ENCODE assay signal across 8 cellular contexts in genomic region chr6:101114703-101115102, GRCh38.
A peak's percentile ranks its signal among the peaks of the same experiment; 100 is the strongest.
DNase-seq lines count a peak whose midpoint lies in the region; ATAC-seq, FAIRE-seq and TF ChIP-seq lines count a peak whose summit lies in the region.

No MANE protein-coding gene starts in this region.

- H2AFZ ChIP-seq in GM12878 (ENCODE audit: control insufficient read depth, low read depth, low read length) = no peak overlapping the region

- POLR2A ChIA-PET in GM12878 (lab: Charles Lee) = no interaction called here

- H3K36me3 ChIP-seq in GM12878 (ENCODE audit: control insufficient read depth in 2 of 2, insufficient read depth in 2 of 2, low read length in 1 of 2) (no peaks in the 10 kb centered on the region), liver (ENCODE audit: control insufficient read depth in 4 of 4, insufficient read depth in 3 of 4, low read depth in 1 of 4, low read length in 3 of 4) (no peaks in the 10 kb centered on the region)

- no peak overlapping the region for H3K4me2 ChIP-seq in GM12878 (ENCODE audit: control insufficient read depth, insufficient read depth)

- DNase-seq in GM04503 (ENCODE audit: low read depth) (peak; percentile 12), NCI-H2227 (lab: John Stamatoyannopoulos, UW; ENCODE audit: unreplicated experiment) (peak; percentile 53), GM12878 (ENCODE audit: low read depth, low spot score) (no peak), GM19238 (ENCODE audit: insufficient read length, low spot score) (no peak)

- TF ChIP-seq EP300 in GM12878 (IDR thresholded peaks at IDR 0.05; ENCODE audit: borderline replicate concordance in 1 of 2, control insufficient read depth in 1 of 2, low read depth in 2 of 2, low read length in 2 of 2) = no peak

- intact Hi-C loops in GM12878 (cut with micrococcal nuclease; ENCODE audit: unreplicated experiment) = loop anchor here (2.0 kb wide), 1 partner anchor 112 kb away; no protein-coding TSS in a partner anchor

- WGBS in GM12878 (ENCODE audit: insufficient coverage, insufficient replicate concordance, low lambda C conversion rate, missing lambda C conversion rate) = 0% methylated on average over 1 of the region's 1 CpG
- WGBS in liver = 3% methylated on average over 1 of the region's 1 CpG

- H3K9ac ChIP-seq in GM12878 (ENCODE audit: control insufficient read depth, insufficient read depth, low read length) (no peak overlapping the region), liver (ENCODE audit: low read depth in 1 of 2, low read length in 2 of 2) (no peak overlapping the region)

- no peaks in the 10 kb centered on the region for H3K79me2 ChIP-seq in GM12878 (ENCODE audit: control insufficient read depth, insufficient read depth, low read length)

- no peak overlapping the region for H3K4me3 ChIP-seq in GM12878
- no peak overlapping the region for H3K4me3 ChIP-seq in liver (ENCODE audit: low read depth in 1 of 3, low read length in 3 of 3)

- no TSS peak for BruUV-seq in GM12878 (replicated peaks; lab: Mats Ljungman, UMichigan)

- ATAC-seq in HG03135 (IDR thresholded peaks at IDR 0.05; ENCODE audit: unreplicated experiment) (peak; percentile 52), GM12878 (peak; percentile 84), GM18498 (IDR thresholded peaks at IDR 0.05; ENCODE audit: unreplicated experiment) (no peak), HG02970 (IDR thresholded peaks at IDR 0.05; ENCODE audit: low FRiP score, unreplicated experiment) (no peak)

- TF ChIP-seq CTCF in GM12878 (IDR thresholded peaks at IDR 0.05 in 2 of 3, conservative IDR thresholded peaks at IDR 0.05 in 1 of 3; ENCODE audit: control insufficient read depth in 2 of 3, extremely low read depth in 1 of 3, insufficient read depth in 1 of 3, low read depth in 3 of 3, low read length in 3 of 3) = peak; percentile 35 to 63 (median 44); a peak in 4 of 6 replicates
- TF ChIP-seq CTCF in liver (IDR thresholded peaks at IDR 0.05; ENCODE audit: low read depth, low read length, missing input control) = peak; percentile 25

- no peaks in the 10 kb centered on the region for H4K20me1 ChIP-seq in GM12878 (ENCODE audit: control insufficient read depth, insufficient read depth)

- SMC1A ChIA-PET in GM12878 (lab: Charles Lee; ENCODE audit: uncharacterized antibody, unreplicated experiment) = interaction anchor here (1.4 kb wide), 2 partner anchors 35 to 112 kb away, joined by 3 to 5 read pairs; no protein-coding TSS in a partner anchor

- H3K9me3 ChIP-seq in GM12878 (replicated peaks; ENCODE audit: control insufficient read depth, insufficient read depth, low read length) = no peaks in the 10 kb centered on the region
- H3K9me3 ChIP-seq in liver (ENCODE audit: control insufficient read depth in 4 of 4, low read length in 3 of 4) = no peaks in the 10 kb centered on the region

- H3K4me1 ChIP-seq in GM12878 (ENCODE audit: control insufficient read depth, insufficient read depth, low read length) (no peaks in the 10 kb centered on the region), liver (ENCODE audit: control insufficient read depth in 4 of 4, insufficient read depth in 4 of 4, low read length in 3 of 4) (peaks cover 0 to 1% (median 0%) of the 10 kb centered on the region in 4 donors)

- 0 out of 4 replicates have a peak, but pooled peaks cover 0 to 1% of the 10 kb centered on the region in 2 experiments for H3K27me3 ChIP-seq in GM12878 (replicated peaks in 1 of 2; ENCODE audit: control insufficient read depth in 2 of 2, insufficient read depth in 2 of 2, low read length in 1 of 2)
- no peaks in the 10 kb centered on the region for H3K27me3 ChIP-seq in liver (ENCODE audit: control insufficient read depth in 4 of 4, insufficient read depth in 4 of 4, low read length in 3 of 4)

- TF ChIP-seq RAD21 in GM12878 (IDR thresholded peaks at IDR 0.05; ENCODE audit: insufficient read depth, low read depth, low read length) = peak; percentile 50
- peak; percentile 73 to 86 for TF ChIP-seq RAD21 in liver (IDR thresholded peaks at IDR 0.05)

- RAD21 ChIA-PET in GM12878 (lab: Charles Lee; ENCODE audit: unreplicated experiment) = interaction anchor here (1.6 to 1.8 kb wide), 2 partner anchors 12 to 112 kb away, joined by 3 to 5 read pairs; no protein-coding TSS in a partner anchor

- no peak for FAIRE-seq in GM12878 (lab: Jason Lieb, UNC)

- CTCF ChIA-PET in GM12878 (lab: Yijun Ruan, JAX) = interaction anchor here (0.8 to 2.1 kb wide), 5 partner anchors 16 to 265 kb away, joined by 3 to 14 read pairs (median 4); no protein-coding TSS in a partner anchor

- in situ Hi-C loops in GM12878 (cut with MboI) = no loop called here

- TF ChIP-seq POLR2A in GM12878 (IDR thresholded peaks at IDR 0.05; ENCODE audit: low read depth, low read length) = no peak

- H3K27ac ChIP-seq in GM12878 (ENCODE audit: control insufficient read depth, insufficient read depth) (no peak overlapping the region), liver (ENCODE audit: low read depth in 1 of 2, low read length in 2 of 2) (no peak overlapping the region)

TF ChIP-seq in GM12878, 131 proteins besides CTCF, POLR2A, EP300 and RAD21 (continues in another document):
- TF ChIP-seq SMC3 (IDR thresholded peaks at IDR 0.05; ENCODE audit: borderline replicate concordance, low read length) (peak; percentile 47; the same call in 1 of the 2 replicates), ZNF274 (IDR thresholded peaks at IDR 0.05; ENCODE audit: insufficient read depth, insufficient read length) (no peak), RELB (IDR thresholded peaks at IDR 0.05; ENCODE audit: low read depth) (no peak), ZSCAN29 (IDR thresholded peaks at IDR 0.05) (no peak)

TF ChIP-seq in liver, 16 proteins besides CTCF, POLR2A, EP300 and RAD21:
- TF ChIP-seq GABPA (IDR thresholded peaks at IDR 0.05 in 1 of 2, conservative IDR thresholded peaks at IDR 0.05 in 1 of 2) = no peak

Comparison
In these comparisons a context has a peak if more than half of its experiments do, and no peak if none do; other contexts are left out.
1. DNase-seq: peak in GM04503 (single experiment) and NCI-H2227 (single experiment); none in GM12878 (single experiment) and GM19238 (single experiment).
2. ATAC-seq: peak in HG03135 (single experiment) and GM12878 (single experiment); none in GM18498 (single experiment) and HG02970 (single experiment).